Comparison of ENCODE assay signal across 14 cellular contexts in the genomic region with DNA sequence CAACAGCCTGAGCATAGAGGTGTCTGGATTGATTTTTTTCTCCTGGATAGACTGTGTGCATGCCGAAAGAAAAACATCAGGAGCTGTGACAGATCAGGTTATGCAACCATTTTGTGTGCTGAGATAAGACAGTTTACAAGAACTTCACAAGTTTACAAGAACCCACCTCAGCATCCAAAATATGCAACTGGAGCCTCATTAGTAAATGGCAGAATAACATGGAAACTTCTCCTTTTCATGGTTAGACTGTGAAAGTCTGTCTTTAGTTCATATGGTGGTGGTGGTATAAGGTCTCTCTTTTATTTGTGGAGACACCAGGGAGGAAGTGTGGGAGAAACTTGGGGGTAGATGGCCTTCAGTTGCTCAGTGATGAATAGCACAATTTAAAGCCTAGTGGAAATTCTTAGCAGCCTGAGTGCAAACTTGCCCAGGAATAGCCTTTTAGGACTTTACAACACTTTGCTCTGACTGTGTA. TPM values are rescaled to one million over a fixed set of nuclear protein-coding genes. Genes with fewer than 3 reads are reported as not detected.
DNase-seq lines count a peak whose midpoint lies in the region; ATAC-seq, FAIRE-seq and TF ChIP-seq lines count a peak whose summit lies in the region.
"Had no signal": no experiment of that assay in that cellular context is flagged by ENCODE, and none has a peak within 500 bp of the region (broad histone marks: within the 10 kb centered on the region; RNA-seq: fewer than 3 reads in every experiment).

No MANE protein-coding gene starts in this region.

- no peak for TF ChIP-seq EP300 in K562 (IDR thresholded peaks at IDR 0.05; ENCODE audit: low read length)

- peak overlapping the region; percentile 17 for H3K4me2 ChIP-seq in K562 (ENCODE audit: insufficient read depth, low read length)

- no peak for DNase-seq in CD14-positive monocyte (ENCODE audit: low spot score)
- peak; percentile 72 to 87 for DNase-seq in Kasumi-1 (lab: John Stamatoyannopoulos, UW)
- peak in 1 of 4 experiments; percentile 26 for DNase-seq in K562 (ENCODE audit: extremely low read depth in 1 of 4, low spot score in 3 of 4)
- DNase-seq in nephron progenitor cell, result no peak
- DNase-seq in T-helper 2 cell, result no peak
- no peak for DNase-seq in NCI-H2029 (lab: John Stamatoyannopoulos, UW)
- DNase-seq in RCC 7860 (ENCODE audit: low spot score), result no peak
- DNase-seq in HAP-1 (ENCODE audit: low spot score in 2 of 2), result no peak
- DNase-seq: activated CD4-positive, alpha-beta T cell treated with anti-CD3 and anti-CD28 coated beads, Interleukin-2, amount 50 U/mL, for 1 hour; immature natural killer cell; NCI-H187 had no signal

- no peaks in the 10 kb centered on the region for H3K27me3 Mint-ChIP-seq in CD14-positive monocyte (ENCODE audit: low read depth in 3 of 3)
- no peaks in the 10 kb centered on the region for H3K27me3 Mint-ChIP-seq in nephron progenitor cell (ENCODE audit: low read depth, poor library complexity)

- TF ChIP-seq CTCF in CD14-positive monocyte (IDR thresholded peaks at IDR 0.05) (no peak), K562 (IDR thresholded peaks at IDR 0.05 in 2 of 3, conservative IDR thresholded peaks at IDR 0.05 in 1 of 3; ENCODE audit: insufficient read depth in 2 of 3, low read depth in 1 of 3, low read length in 3 of 3) (no peak), nephron progenitor cell (IDR thresholded peaks at IDR 0.05) (no peak)

- H4K20me1 ChIP-seq in K562 (replicated peaks; ENCODE audit: control insufficient read depth, insufficient read depth, low read length), result no peaks in the 10 kb centered on the region

- H3K4me1 Mint-ChIP-seq in CD14-positive monocyte, result peaks cover 61% of the 10 kb centered on the region
- H3K4me1 Mint-ChIP-seq in nephron progenitor cell, result peaks cover 79% of the 10 kb centered on the region

- no peak for ATAC-seq in K562

- no peak overlapping the region for H3K9ac ChIP-seq in K562 (ENCODE audit: insufficient read depth in 1 of 2, low read depth in 2 of 2, low read length in 2 of 2)

- CTCF ChIA-PET in K562 (lab: Yijun Ruan, JAX; ENCODE audit: low intra/inter-chr PET ratio), result no interaction called here

- no peak overlapping the region for H3K4me3 ChIP-seq in K562
- no peak overlapping the region for H3K4me3 ChIP-seq in HAP-1
- H3K4me3 ChIP-seq: ascending aorta, vagina had no signal

- peak overlapping the region; percentile 34 to 79 for H3K4me3 Mint-ChIP-seq in CD14-positive monocyte
- H3K4me3 Mint-ChIP-seq in nephron progenitor cell, result peak overlapping the region; percentile 65
- H3K4me3 Mint-ChIP-seq: immature natural killer cell had no signal

- POLR2A ChIA-PET in K562 (lab: Yijun Ruan, JAX), result interaction anchor here (0.6 to 1.1 kb wide), 4 partner anchors 53 to 194 kb away, joined by 3 read pairs; no protein-coding TSS in a partner anchor

- no peak for TF ChIP-seq POLR2A in K562 (conservative IDR thresholded peaks at IDR 0.05)

- H3K79me2 ChIP-seq in K562 (ENCODE audit: control insufficient read depth, insufficient read depth, low read length), result peaks cover 11% of the 10 kb centered on the region

- in situ Hi-C loops in K562 (cut with MboI), result no loop called here
- in situ Hi-C loops in HAP-1 (cut with MboI; ENCODE audit: low sequenced_read_pairs), result no loop called here

- intact Hi-C loops in CD14-positive monocyte (cut with micrococcal nuclease) (loop anchor here in 1 of 2 donors (5.0 kb wide), 1 partner anchor 954 kb away; the partner anchor contains the start of gene USP3), K562 (cut with micrococcal nuclease) (no loop called here)

- H2AFZ ChIP-seq in K562 (ENCODE audit: low read depth, low read length), result no peak overlapping the region

- H3K9me3 ChIP-seq in K562 (replicated peaks; ENCODE audit: control insufficient read depth, insufficient read depth, low read depth, low read length) (no peaks in the 10 kb centered on the region), HAP-1 (no peaks in the 10 kb centered on the region)
- H3K9me3 ChIP-seq: ascending aorta, vagina had no signal

- 0 out of 3 replicates have a peak overlapping the region, but pooled peaks have one; percentile 26 for H3K27ac ChIP-seq in K562 (ENCODE audit: extremely low read depth, low read depth, low read length)
- H3K27ac ChIP-seq: ascending aorta, C4-2B, vagina had no signal

- H3K27ac Mint-ChIP-seq in CD14-positive monocyte, result peak overlapping the region; percentile 73 to 95 (median 87)
- H3K27ac Mint-ChIP-seq in nephron progenitor cell, result peak overlapping the region; percentile 99

- H3K36me3 ChIP-seq in K562 (ENCODE audit: control insufficient read depth, insufficient read depth, low read length), result no peaks in the 10 kb centered on the region; the same call in 1 of the 3 replicates
- H3K36me3 ChIP-seq in HAP-1 (replicated peaks), result no peaks in the 10 kb centered on the region

- H3K4me1 ChIP-seq in K562 (replicated peaks in 1 of 2; ENCODE audit: control insufficient read depth in 2 of 2, insufficient read depth in 2 of 2, low read length in 2 of 2) (peaks cover 0 to 38% of the 10 kb centered on the region in 2 experiments; a peak in 3 of 5 replicates), HAP-1 (peaks cover 60% of the 10 kb centered on the region)

- no peaks in the 10 kb centered on the region for H3K9me1 ChIP-seq in K562 (ENCODE audit: control insufficient read depth, insufficient read depth, low read length)

- no peaks in the 10 kb centered on the region for H3K27me3 ChIP-seq in K562 (ENCODE audit: control insufficient read depth in 2 of 2, insufficient read depth in 2 of 2, low read length in 2 of 2)
- H3K27me3 ChIP-seq in HAP-1 (ENCODE audit: low read depth), result no peaks in the 10 kb centered on the region
- H3K27me3 ChIP-seq: ascending aorta, vagina had no signal

- no TSS peak for BruUV-seq in K562 (replicated peaks; lab: Mats Ljungman, UMichigan)

- no peaks in the 10 kb centered on the region for H3K9me3 Mint-ChIP-seq in CD14-positive monocyte
- no peaks in the 10 kb centered on the region for H3K9me3 Mint-ChIP-seq in nephron progenitor cell
- H3K9me3 Mint-ChIP-seq: immature natural killer cell had no signal

- no peak for TF ChIP-seq RAD21 in K562 (CRISPR knock-in tag; conservative IDR thresholded peaks at IDR 0.05 in 1 of 2, IDR thresholded peaks at IDR 0.05 in 1 of 2)

- WGBS in K562 (ENCODE audit: insufficient coverage, low coverage, missing lambda C conversion rate), result 0% methylated on average over 1 of the region's 1 CpG

- peaks cover 2 to 8% of the 10 kb centered on the region in 2 donors for H3K36me3 Mint-ChIP-seq in CD14-positive monocyte
- no peaks in the 10 kb centered on the region for H3K36me3 Mint-ChIP-seq in nephron progenitor cell (ENCODE audit: low read depth)

- peak; percentile 69 for FAIRE-seq in K562 (lab: Jason Lieb, UNC)
- FAIRE-seq in RCC 7860 (lab: Jason Lieb, UNC), result no peak

TF ChIP-seq in K562, 482 proteins besides CTCF, POLR2A, EP300 and RAD21 (continues in another document):
- TF ChIP-seq ZNF511 (CRISPR knock-in tag; IDR thresholded peaks at IDR 0.05) (no peak), MBD2 (IDR thresholded peaks at IDR 0.05; ENCODE audit: borderline replicate concordance, low read depth) (no peak), CEBPB (tag; IDR thresholded peaks at IDR 0.05) (peak; percentile 90), KAT7 (CRISPR knock-in tag; IDR thresholded peaks at IDR 0.05; ENCODE audit: borderline replicate concordance) (no peak), HMBOX1 (IDR thresholded peaks at IDR 0.05) (0 out of 2 replicates have a peak, but pooled peaks have one; percentile 15), ETV1 (tag; conservative IDR thresholded peaks at IDR 0.05; ENCODE audit: low read depth) (no peak)
- TF ChIP-seq, protein P1, sequence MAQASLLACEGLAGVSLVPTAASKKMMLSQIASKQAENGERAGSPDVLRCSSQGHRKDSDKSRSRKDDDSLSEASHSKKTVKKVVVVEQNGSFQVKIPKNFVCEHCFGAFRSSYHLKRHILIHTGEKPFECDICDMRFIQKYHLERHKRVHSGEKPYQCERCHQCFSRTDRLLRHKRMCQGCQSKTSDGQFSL (CRISPR knock-in tag; IDR thresholded peaks at IDR 0.05), result no peak
- TF ChIP-seq, protein P1 (tag; IDR thresholded peaks at IDR 0.05), result no peak

RNA-seq across cellular contexts. Expression of gene ZNF609, which starts 3.7 kb away (rescaled TPM):
- polyA plus RNA-seq in CD14-positive monocyte (1 to 10 TPM; 1.3 to 1.7 TPM), K562 (2011; rRNA removed) (21.3 TPM in 2 replicates), K562 (2014; fragmentation: Illumina TruSeq; extraction: Trizol) (29.2 and 34.2 TPM in 2 replicates), K562 (2014; fragmentation: Nextera tagmentation; extraction: Ambion mirVana) (1 to 10 TPM; 3.0 to 7.6 TPM), K562 (2014; rRNA removed) (15.2 and 16.0 TPM in 2 replicates)
- 86.9 and 163 TPM in 2 replicates for total RNA-seq in K562 (2011; cell fraction: chromatin; rRNA removed; ENCODE audit: low replicate concordance)
- total RNA-seq in K562 (2011; cell fraction: nucleolus; rRNA removed), result 41.4 and 47.1 TPM in 2 replicates
- total RNA-seq in K562 (2011; cell fraction: nucleoplasm; rRNA removed), result 93.0 and 141 TPM in 2 replicates
- total RNA-seq in K562 (2014; rRNA removed) (17.1 and 18.2 TPM in 2 replicates), K562 (2014; rRNA removed; fragmentation: Illumina TruSeq; extraction: Trizol) (21.9 and 23.5 TPM in 2 replicates), K562 (2015; rRNA removed; fragmentation: Illumina TruSeq; extraction: Trizol) (17.8 and 19.6 TPM in 2 replicates), K562 (2021) (38.4 and 38.7 TPM in 2 replicates)
- polyA plus RNA-seq in K562 (2011; cell fraction: cytosol; rRNA removed), result 11.0 and 11.1 TPM in 2 replicates
- polyA plus RNA-seq in K562 (2011; cell fraction: nucleus; rRNA removed), result 29.8 and 33.7 TPM in 2 replicates
- polyA plus RNA-seq in K562 (2012), result 18.5 and 21.6 TPM in 2 replicates
- polyA minus RNA-seq in K562 (2011; rRNA and poly(A)+ RNA removed), result 72.3 and 75.6 TPM in 2 replicates
- polyA minus RNA-seq in K562 (2011; cell fraction: cytosol; rRNA and poly(A)+ RNA removed), result 20.1 and 34.1 TPM in 2 replicates
- polyA minus RNA-seq in K562 (2011; cell fraction: nucleus; rRNA and poly(A)+ RNA removed), result 12.9 and 19.5 TPM in 2 replicates

Comparison
In these comparisons a context has a peak if more than half of its experiments do, and no peak if none do; other contexts are left out.
1. DNase-seq: peak in Kasumi-1 (2 of 2); none in CD14-positive monocyte (single experiment), nephron progenitor cell (single experiment), T-helper 2 cell (0 of 5), NCI-H2029 (single experiment), RCC 7860 (single experiment) and HAP-1 (0 of 2).